ENCODE assay signal across 8 cellular contexts in genomic region chr16:1020591-1020990, GRCh38. TPM values are rescaled to one million over a fixed set of nuclear protein-coding genes. Genes with fewer than 3 reads are reported as not detected.
"Had no signal": no experiment of that assay in that cellular context is flagged by ENCODE, and none has a peak within 500 bp of the region (broad histone marks: within the 10 kb centered on the region; RNA-seq: fewer than 3 reads in every experiment).

No MANE protein-coding gene starts in this region.

- H3K4me1 Mint-ChIP-seq: IgD-negative memory B cell had no signal

- H3K4me3 ChIP-seq: K562 had no signal

- H3K27me3 Mint-ChIP-seq: IgD-negative memory B cell had no signal

- DNase-seq: IMR-90, KBM-7, KG1 had no signal

- ATAC-seq: HepG2, K562 had no signal

- H3K36me3 Mint-ChIP-seq: IgD-negative memory B cell had no signal

- H3K27ac Mint-ChIP-seq: IgD-negative memory B cell had no signal

- H3K9me3 Mint-ChIP-seq: IgD-negative memory B cell had no signal

- H3K27ac ChIP-seq: HL-60 had no signal

RNA-seq across cellular contexts. Expression of gene SOX8, which starts 39.0 kb away (rescaled TPM):
- total RNA-seq: HT1080 had no signal

RNA-seq across cellular contexts. Expression of gene LMF1, which starts 49.8 kb away (rescaled TPM):
- total RNA-seq: HT1080 had no signal

RNA-seq across cellular contexts. Expression of gene SSTR5, which starts 52.0 kb away (rescaled TPM):
- total RNA-seq: HT1080, IMR-90, K562 had no signal
- polyA plus RNA-seq: IgD-negative memory B cell, IMR-90, K562 had no signal
